In genomic region chr3:150409125-150409526, GRCh38 we compare ENCODE assay signal across 8 cellular contexts. TPM values are rescaled to one million over a fixed set of nuclear protein-coding genes. Genes with fewer than 3 reads are reported as not detected.
DNase-seq lines count a peak whose midpoint lies in the region; ATAC-seq and TF ChIP-seq lines count a peak whose summit lies in the region.

No MANE protein-coding gene starts in this region.

- H3K9me3 ChIP-seq in HUES48 (ENCODE audit: control insufficient read depth, insufficient read depth, low read length) = no peaks in the 10 kb centered on the region
- no peaks in the 10 kb centered on the region for H3K9me3 ChIP-seq in mammary epithelial cell (replicated peaks; ENCODE audit: insufficient read depth, low read length)
- no peaks in the 10 kb centered on the region for H3K9me3 ChIP-seq in mononuclear cell (ENCODE audit: low read depth, low read length)

- CTCF ChIA-PET in Calu3 (lab: Charles Lee) (interaction anchor here (0.6 to 3.7 kb wide), 18 partner anchors 10 to 171 kb away, joined by 3 to 34 read pairs (median 4); no protein-coding TSS in a partner anchor), mammary epithelial cell (lab: Charles Lee; ENCODE audit: low non-redundant PET) (interaction anchor here (0.6 to 1.9 kb wide), 5 partner anchors 63 to 445 kb away, joined by 3 to 9 read pairs (median 3); no protein-coding TSS in a partner anchor)

- peak overlapping the region; percentile 74 for H3K4me3 Mint-ChIP-seq in Calu3 (ENCODE audit: low read depth, unreplicated experiment)

- peak overlapping the region; percentile 99 for H3K27ac Mint-ChIP-seq in Calu3 (ENCODE audit: unreplicated experiment)

- peak overlapping the region; percentile 79; the same call in 1 of the 2 replicates for H3K9ac ChIP-seq in HUES48 (ENCODE audit: low read depth, low read length)
- H3K9ac ChIP-seq in mammary epithelial cell (ENCODE audit: insufficient read depth, low read length) = peak overlapping the region; percentile 87

- ATAC-seq in HG02571 (IDR thresholded peaks at IDR 0.05; ENCODE audit: unreplicated experiment) = no peak
- ATAC-seq in GM21390 (IDR thresholded peaks at IDR 0.05; ENCODE audit: unreplicated experiment) = no peak

- H3K27ac ChIP-seq in HUES48 (ENCODE audit: low read depth, low read length) (peak overlapping the region; percentile 100), mammary epithelial cell (ENCODE audit: insufficient read depth, low read depth, low read length) (peak overlapping the region; percentile 85)

- TF ChIP-seq CTCF in Calu3 (IDR thresholded peaks at IDR 0.05; ENCODE audit: unreplicated experiment) (no peak), mammary epithelial cell (conservative IDR thresholded peaks at IDR 0.05 in 1 of 2, IDR thresholded peaks at IDR 0.05 in 1 of 2; ENCODE audit: extremely low read depth in 1 of 2, insufficient read depth in 1 of 2, low read depth in 1 of 2, low read length in 2 of 2) (no peak)

- H3K4me2 ChIP-seq in mammary epithelial cell (ENCODE audit: insufficient read depth, low read depth, low read length) = peak overlapping the region; percentile 86

- no peaks in the 10 kb centered on the region for H3K27me3 Mint-ChIP-seq in Calu3 (ENCODE audit: unreplicated experiment)

- H3K27me3 ChIP-seq in HUES48 (ENCODE audit: control insufficient read depth, insufficient read depth, low read length) (no peaks in the 10 kb centered on the region), mammary epithelial cell (ENCODE audit: insufficient read depth, low read length) (no peaks in the 10 kb centered on the region), mononuclear cell (ENCODE audit: insufficient read depth, low read length) (no peaks in the 10 kb centered on the region)

- H4K20me1 ChIP-seq in mammary epithelial cell (ENCODE audit: insufficient read depth, low read length) = peaks cover 20% of the 10 kb centered on the region

- H3K9me3 Mint-ChIP-seq in Calu3 (ENCODE audit: low read depth, unreplicated experiment) = no peaks in the 10 kb centered on the region

- peak overlapping the region; percentile 74 for H2AFZ ChIP-seq in mammary epithelial cell (ENCODE audit: low read depth, low read length)

- DNase-seq in Calu3 (no peak), mammary epithelial cell (no peak), NCI-H1694 treated with DMSO at 0.1 percent for 48 hours (lab: John Stamatoyannopoulos, UW) (no peak), middle frontal gyrus (ENCODE audit: extremely low spot score, low spot score) (no peak)

- H3K4me1 ChIP-seq in HUES48 (ENCODE audit: control insufficient read depth, insufficient read depth, low read length) (peaks cover 31% of the 10 kb centered on the region), mammary epithelial cell (ENCODE audit: insufficient read depth, low read length) (peaks cover 5% of the 10 kb centered on the region), mononuclear cell (ENCODE audit: insufficient read depth, low read length) (peaks cover 26% of the 10 kb centered on the region)

- peaks cover 74% of the 10 kb centered on the region for H3K36me3 Mint-ChIP-seq in Calu3 (ENCODE audit: insufficient read depth, unreplicated experiment)

- intact Hi-C loops in Calu3 (cut with micrococcal nuclease; ENCODE audit: unreplicated experiment) = loop anchor here (2.0 kb wide), 1 partner anchor 170 kb away; no protein-coding TSS in a partner anchor
- intact Hi-C loops in mammary epithelial cell (cut with micrococcal nuclease) = loop anchor here (1.0 to 5.0 kb wide), 4 partner anchors 107 to 182 kb away; partner anchors contain the start of genes EIF2A and SERP1

- TSS peak; percentile 11 for BruUV-seq in Calu3 (replicated peaks; lab: Mats Ljungman, UMichigan)
- BruUV-seq in mammary epithelial cell (replicated peaks; lab: Mats Ljungman, UMichigan) = TSS peak; percentile 35

- H3K4me3 ChIP-seq in HUES48 (ENCODE audit: low read depth, low read length) = peak overlapping the region; percentile 93
- peak overlapping the region; percentile 73 to 93 (median 81) for H3K4me3 ChIP-seq in mammary epithelial cell (replicated peaks in 1 of 3; ENCODE audit: insufficient read depth in 1 of 3, low read depth in 2 of 3, low read length in 3 of 3)
- H3K4me3 ChIP-seq in mononuclear cell (ENCODE audit: low read length) = peak overlapping the region; percentile 58

- H3K4me1 Mint-ChIP-seq in Calu3 (ENCODE audit: low read depth, unreplicated experiment) = peaks cover 22% of the 10 kb centered on the region

- in situ Hi-C loops in mammary epithelial cell (cut with MboI; ENCODE audit: low sequenced_read_pairs in 2 of 2) = loop anchor here (5.0 to 10.0 kb wide), 3 partner anchors 37 to 182 kb away; no protein-coding TSS in a partner anchor

- dilution Hi-C loops in mammary epithelial cell (cut with HindIII; ENCODE audit: low sequenced_read_pairs) = loop anchor here (5.0 kb wide), 1 partner anchor 107 kb away; no protein-coding TSS in a partner anchor

- peaks cover 66% of the 10 kb centered on the region for H3K79me2 ChIP-seq in mammary epithelial cell (ENCODE audit: insufficient read depth, low read length)

- no CpG with 5 or more reads among the region's 31 CpGs for WGBS in mammary epithelial cell (ENCODE audit: low coverage, missing lambda C conversion rate)

- peaks cover 6% of the 10 kb centered on the region; the same call in 1 of the 2 replicates for H3K36me3 ChIP-seq in HUES48 (ENCODE audit: control insufficient read depth, insufficient read depth, low read length)
- peaks cover 12% of the 10 kb centered on the region for H3K36me3 ChIP-seq in mammary epithelial cell (ENCODE audit: insufficient read depth, low read length)

RNA-seq across cellular contexts. Expression of gene TSC22D2, which starts 1.0 kb away (rescaled TPM):
- total RNA-seq in Calu3 (2022) = 40.9 and 49.7 TPM in 2 replicates
- total RNA-seq in mammary epithelial cell = 10 to 100 TPM; 16.3 to 38.8 TPM
- polyA plus RNA-seq in mammary epithelial cell = 8.3 TPM
- polyA minus RNA-seq in mammary epithelial cell = 34.7 TPM
- total RNA-seq in mononuclear cell = 44.6 TPM
